Comparison of ENCODE assay signal across 15 cellular contexts in genomic region chr7:101269664-101270063, GRCh38. TPM values are rescaled to one million over a fixed set of nuclear protein-coding genes. Genes with fewer than 3 reads are reported as not detected.
DNase-seq lines count a peak whose midpoint lies in the region; FAIRE-seq and TF ChIP-seq lines count a peak whose summit lies in the region.
"Had no signal": no experiment of that assay in that cellular context is flagged by ENCODE, and none has a peak within 500 bp of the region (broad histone marks: within the 10 kb centered on the region; RNA-seq: fewer than 3 reads in every experiment).

No MANE protein-coding gene starts in this region.

- H3K18ac ChIP-seq in neuronal stem cell (ENCODE audit: low read length): no peak overlapping the region

- H3K27me3 Mint-ChIP-seq in Caco-2 (ENCODE audit: insufficient read depth, unreplicated experiment): no peaks in the 10 kb centered on the region
- peaks cover 11% of the 10 kb centered on the region for H3K27me3 Mint-ChIP-seq in activated CD4-positive, alpha-beta memory T cell treated with anti-CD3 and anti-CD28 coated beads for 36 hours

- POLR2A ChIA-PET in Caco-2 (lab: Charles Lee): no interaction called here
- POLR2A ChIA-PET in activated CD4-positive, alpha-beta memory T cell treated with anti-CD3 and anti-CD28 coated beads for 36 hours (lab: Charles Lee): no interaction called here

- H3K4ac ChIP-seq in neuronal stem cell (ENCODE audit: low read length): no peak overlapping the region

- no peak overlapping the region for H3K4me3 Mint-ChIP-seq in Caco-2 (ENCODE audit: unreplicated experiment)
- H3K4me3 Mint-ChIP-seq in activated CD4-positive, alpha-beta memory T cell treated with anti-CD3 and anti-CD28 coated beads for 36 hours: no peak overlapping the region
- H3K4me3 Mint-ChIP-seq: CD14-positive monocyte; CD4-positive, alpha-beta memory T cell had no signal

- H3K79me1 ChIP-seq in neuronal stem cell (ENCODE audit: low read depth, low read length): no peaks in the 10 kb centered on the region

- no CpG with 5 or more reads among the region's 21 CpGs for WGBS in neuronal stem cell (ENCODE audit: extremely low coverage in 2 of 2, insufficient read length in 2 of 2, insufficient replicate concordance in 1 of 2), 2 donors

- H3K36me3 Mint-ChIP-seq in Caco-2 (ENCODE audit: insufficient read depth, unreplicated experiment): no peaks in the 10 kb centered on the region
- no peaks in the 10 kb centered on the region for H3K36me3 Mint-ChIP-seq in activated CD4-positive, alpha-beta memory T cell treated with anti-CD3 and anti-CD28 coated beads for 36 hours
- H3K36me3 Mint-ChIP-seq: CD14-positive monocyte; CD4-positive, alpha-beta memory T cell had no signal

- intact Hi-C loops in Caco-2 (cut with micrococcal nuclease; ENCODE audit: unreplicated experiment): no loop called here
- intact Hi-C loops in activated CD4-positive, alpha-beta memory T cell treated with anti-CD3 and anti-CD28 coated beads for 36 hours (cut with micrococcal nuclease): no loop called here

- H4K91ac ChIP-seq in neuronal stem cell (ENCODE audit: low read depth, low read length, poor library complexity): no peak overlapping the region

- TF ChIP-seq CTCF in Caco-2 (IDR thresholded peaks at IDR 0.05; ENCODE audit: insufficient read depth in 1 of 2, low read depth in 1 of 2, low read length in 1 of 2, severe bottlenecking in 1 of 2, unreplicated experiment in 1 of 2) (no peak), coronary artery (IDR thresholded peaks at IDR 0.05) (no peak)

- H3K4me1 Mint-ChIP-seq in Caco-2 (ENCODE audit: low read depth, unreplicated experiment): no peaks in the 10 kb centered on the region
- no peaks in the 10 kb centered on the region for H3K4me1 Mint-ChIP-seq in activated CD4-positive, alpha-beta memory T cell treated with anti-CD3 and anti-CD28 coated beads for 36 hours (ENCODE audit: low read depth)
- H3K4me1 Mint-ChIP-seq: CD4-positive, alpha-beta memory T cell had no signal

- no peak overlapping the region for H3K4me3 ChIP-seq in Caco-2 (ENCODE audit: low read depth, low read length)
- peak overlapping the region in 1 of 2 donors; percentile 65 for H3K4me3 ChIP-seq in neuronal stem cell (ENCODE audit: low read length in 2 of 2)
- no peak overlapping the region for H3K4me3 ChIP-seq in coronary artery
- H3K4me3 ChIP-seq: BLaER1, HAP-1 had no signal

- H4K8ac ChIP-seq in neuronal stem cell (ENCODE audit: low read depth, low read length): no peak overlapping the region

- H2AFZ ChIP-seq in neuronal stem cell (ENCODE audit: low read length): no peak overlapping the region

- H2BK12ac ChIP-seq in neuronal stem cell (ENCODE audit: low read length): no peak overlapping the region

- no peak overlapping the region for H3K9ac ChIP-seq in neuronal stem cell (ENCODE audit: low read depth, low read length, poor library complexity)
- H3K9ac ChIP-seq: BLaER1 had no signal

- no peak overlapping the region for H2BK5ac ChIP-seq in neuronal stem cell (ENCODE audit: low read length)

- BruUV-seq in Caco-2 (replicated peaks; lab: Mats Ljungman, UMichigan): no TSS peak

- H3K36me3 ChIP-seq in Caco-2 (ENCODE audit: control insufficient read depth, insufficient read depth, low read length) (no peaks in the 10 kb centered on the region), neuronal stem cell (replicated peaks in 1 of 2; ENCODE audit: control insufficient read depth in 2 of 2, insufficient read depth in 2 of 2, low read length in 2 of 2) (no peaks in the 10 kb centered on the region)
- H3K36me3 ChIP-seq: BLaER1, HAP-1 had no signal

- H3K27me3 ChIP-seq in Caco-2 (replicated peaks; ENCODE audit: control insufficient read depth, insufficient read depth, low read length) (no peaks in the 10 kb centered on the region), neuronal stem cell (ENCODE audit: control insufficient read depth in 3 of 3, insufficient read depth in 3 of 3, low read depth in 1 of 3, low read length in 3 of 3) (no peaks in the 10 kb centered on the region)
- H3K27me3 ChIP-seq: BLaER1 had no signal

- peak overlapping the region; percentile 20 for H3K27ac Mint-ChIP-seq in Caco-2 (ENCODE audit: unreplicated experiment)
- H3K27ac Mint-ChIP-seq in activated CD4-positive, alpha-beta memory T cell treated with anti-CD3 and anti-CD28 coated beads for 36 hours: no peak overlapping the region
- H3K27ac Mint-ChIP-seq: CD4-positive, alpha-beta memory T cell had no signal

- H3K14ac ChIP-seq in neuronal stem cell (ENCODE audit: low read length): no peak overlapping the region

- H3K9me3 ChIP-seq in Caco-2 (no peaks in the 10 kb centered on the region), neuronal stem cell (replicated peaks in 1 of 2; ENCODE audit: control insufficient read depth in 2 of 2, insufficient read depth in 1 of 2, low read depth in 1 of 2, low read length in 2 of 2) (no peaks in the 10 kb centered on the region)
- H3K9me3 ChIP-seq: BLaER1, HAP-1 had no signal

- no peak overlapping the region for H2AK5ac ChIP-seq in neuronal stem cell (ENCODE audit: low read depth, low read length)

- no peak overlapping the region for H3K4me2 ChIP-seq in neuronal stem cell (ENCODE audit: insufficient read depth, low read length, poor library complexity, severe bottlenecking)
- H3K4me2 ChIP-seq: BLaER1 had no signal

- H3K4me1 ChIP-seq in Caco-2: no peaks in the 10 kb centered on the region
- peaks cover 7 to 8% of the 10 kb centered on the region in 2 donors for H3K4me1 ChIP-seq in neuronal stem cell (ENCODE audit: control insufficient read depth in 2 of 2, insufficient read depth in 1 of 2, low read depth in 1 of 2, low read length in 2 of 2)

- H3K9me3 Mint-ChIP-seq in Caco-2 (ENCODE audit: unreplicated experiment): no peaks in the 10 kb centered on the region
- no peaks in the 10 kb centered on the region for H3K9me3 Mint-ChIP-seq in activated CD4-positive, alpha-beta memory T cell treated with anti-CD3 and anti-CD28 coated beads for 36 hours
- H3K9me3 Mint-ChIP-seq: CD4-positive, alpha-beta memory T cell had no signal

- FAIRE-seq in urothelium cell line (lab: Jason Lieb, UNC): peak; percentile 32

- H2BK15ac ChIP-seq in neuronal stem cell (ENCODE audit: low read length): no peak overlapping the region

- CTCF ChIA-PET in Caco-2 (lab: Charles Lee): no interaction called here
- CTCF ChIA-PET in activated CD4-positive, alpha-beta memory T cell treated with anti-CD3 and anti-CD28 coated beads for 36 hours (lab: Charles Lee): no interaction called here

- H2BK120ac ChIP-seq in neuronal stem cell (ENCODE audit: low read depth, low read length): no peak overlapping the region

- no peak for DNase-seq in Caco-2
- DNase-seq in neuronal stem cell (ENCODE audit: low spot score): no peak
- DNase-seq in urothelium cell line (ENCODE audit: low spot score): no peak
- no peak for DNase-seq in coronary artery (ENCODE audit: low spot score)
- DNase-seq in NCI-H526 treated with DMSO at 0.1 percent for 48 hours (lab: John Stamatoyannopoulos, UW): no peak
- DNase-seq in activated CD4-positive, alpha-beta memory T cell treated with anti-CD3 and anti-CD28 coated beads for 36 hours: no peak
- DNase-seq: 8988T; Calu3; CD4-positive, alpha-beta memory T cell; DMS79 treated with DMSO at 0.1 percent for 48 hours; GF-D8 had no signal

- H3K27ac ChIP-seq in cingulate gyrus (ENCODE audit: low read depth, low read length) (peak overlapping the region; percentile 77), neuronal stem cell (replicated peaks; ENCODE audit: low read length) (no peak overlapping the region), coronary artery (no peak overlapping the region)
- H3K27ac ChIP-seq: BLaER1 had no signal

- H3K23ac ChIP-seq in neuronal stem cell (ENCODE audit: low read depth, low read length, poor library complexity): peak overlapping the region; percentile 6

RNA-seq across cellular contexts. Expression of gene FIS1, which starts 24.8 kb away (rescaled TPM):
- 97.9 and 99.9 TPM in 2 replicates for total RNA-seq in Caco-2 (2022)
- polyA plus RNA-seq in neuronal stem cell (2013, experiment 1 of 2): 119 TPM
- polyA plus RNA-seq in neuronal stem cell (2013, experiment 2 of 2): 104 TPM
- 10 to 100 TPM; 96.1 to 98.7 TPM for total RNA-seq in activated CD4-positive, alpha-beta memory T cell treated with anti-CD3 and anti-CD28 coated beads for 36 hours

RNA-seq across cellular contexts. Expression of gene CLDN15, which starts 32.1 kb away (rescaled TPM):
- total RNA-seq in Caco-2 (2022): 9.1 and 10.0 TPM in 2 replicates
- polyA plus RNA-seq in neuronal stem cell (2013, experiment 1 of 2): 4.9 TPM
- polyA plus RNA-seq in neuronal stem cell (2013, experiment 2 of 2): 5.0 TPM
- 10 to 100 TPM; 12.2 to 13.7 TPM for total RNA-seq in activated CD4-positive, alpha-beta memory T cell treated with anti-CD3 and anti-CD28 coated beads for 36 hours
- polyA plus RNA-seq: CD14-positive monocyte had no signal

RNA-seq across cellular contexts. Expression of gene ZNHIT1, which starts 51.7 kb away (rescaled TPM):
- 64.0 and 66.2 TPM in 2 replicates for total RNA-seq in Caco-2 (2022)
- polyA plus RNA-seq in neuronal stem cell (2013, experiment 1 of 2): 54.4 TPM
- 55.8 TPM for polyA plus RNA-seq in neuronal stem cell (2013, experiment 2 of 2)
- 10 to 100 TPM; 40.2 to 42.8 TPM for total RNA-seq in activated CD4-positive, alpha-beta memory T cell treated with anti-CD3 and anti-CD28 coated beads for 36 hours

RNA-seq across cellular contexts. Expression of gene IFT22, which starts 51.9 kb away (rescaled TPM):
- 14.4 and 17.4 TPM in 2 replicates for total RNA-seq in Caco-2 (2022)
- polyA plus RNA-seq in neuronal stem cell (2013, experiment 1 of 2): 38.1 TPM
- polyA plus RNA-seq in neuronal stem cell (2013, experiment 2 of 2): 39.9 TPM
- 1 to 10 TPM; 6.1 to 7.7 TPM for total RNA-seq in activated CD4-positive, alpha-beta memory T cell treated with anti-CD3 and anti-CD28 coated beads for 36 hours

RNA-seq across cellular contexts. Expression of gene PLOD3, which starts 52.3 kb away (rescaled TPM):
- 112 and 123 TPM in 2 replicates for total RNA-seq in Caco-2 (2022)
- 35.2 TPM for polyA plus RNA-seq in neuronal stem cell (2013, experiment 1 of 2)
- 35.0 TPM for polyA plus RNA-seq in neuronal stem cell (2013, experiment 2 of 2)
- 10 to 100 TPM; 37.1 to 43.4 TPM for total RNA-seq in activated CD4-positive, alpha-beta memory T cell treated with anti-CD3 and anti-CD28 coated beads for 36 hours
